In the genomic region with DNA sequence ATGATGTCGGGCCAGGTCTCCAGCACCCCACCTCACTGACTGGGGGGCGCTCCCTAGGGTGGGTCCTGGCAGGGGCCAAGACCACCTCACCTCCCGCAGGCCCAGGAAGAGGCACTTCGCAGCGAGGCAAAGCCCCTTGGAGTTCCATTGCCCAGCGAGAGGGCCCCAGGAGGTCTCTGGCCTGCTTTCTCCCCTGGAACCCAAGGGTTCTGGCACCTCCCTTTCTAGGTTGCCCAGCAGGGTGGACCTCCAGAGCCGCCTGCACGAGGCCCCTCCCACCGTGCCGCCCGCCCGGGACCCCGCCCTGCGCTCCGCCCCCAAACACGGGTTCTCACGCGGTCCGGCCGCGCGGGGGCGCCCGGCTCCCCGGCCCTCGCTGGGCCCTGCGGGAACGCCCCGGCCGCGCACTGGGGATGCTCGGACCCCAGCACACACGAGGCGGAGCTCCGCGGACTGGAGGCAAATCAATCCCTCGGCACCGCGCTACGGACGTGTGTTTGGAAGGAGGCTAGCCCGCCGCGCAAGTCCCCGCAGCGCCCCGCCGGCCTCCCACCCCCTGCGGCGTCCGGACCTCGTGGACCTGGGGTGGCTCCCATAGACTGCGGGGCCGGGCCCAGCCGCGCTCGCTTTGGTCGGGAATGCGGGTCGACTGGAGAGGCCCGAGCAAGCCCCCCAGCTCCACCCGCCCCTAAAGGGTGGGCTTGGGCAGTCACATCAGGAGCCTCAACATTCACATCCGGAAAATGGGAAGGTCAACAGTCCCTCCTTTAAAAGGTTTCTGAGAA, we compare ENCODE assay signal across 8 cellular contexts.
DNase-seq lines count a peak whose midpoint lies in the region; ATAC-seq and TF ChIP-seq lines count a peak whose summit lies in the region.

No MANE protein-coding gene starts in this region.

- TF ChIP-seq RAD21 in Ishikawa (IDR thresholded peaks at IDR 0.05; ENCODE audit: low read depth) = peak; percentile 37
- no peak for TF ChIP-seq RAD21 in liver (IDR thresholded peaks at IDR 0.05)

- no peaks in the 10 kb centered on the region for H3K36me3 Mint-ChIP-seq in dendritic cell treated with granulocyte-macrophage colony-stimulating factor and Interleukin-4, amounts not matched to agents 40 ng/mL and 50 ng/mL, for 4 days (ENCODE audit: low read depth)

- H3K9me3 ChIP-seq in liver (ENCODE audit: control insufficient read depth in 4 of 4, low read length in 3 of 4) = no peaks in the 10 kb centered on the region

- WGBS in liver = 14% methylated on average over 63 of the region's 63 CpGs

- TF ChIP-seq CTCF in liver (IDR thresholded peaks at IDR 0.05; ENCODE audit: low read depth, low read length, missing input control) = peak; percentile 29

- TF ChIP-seq EP300 in Ishikawa (IDR thresholded peaks at IDR 0.05; ENCODE audit: borderline replicate concordance) = no peak

- peak overlapping the region; percentile 92 for H3K27ac Mint-ChIP-seq in dendritic cell treated with granulocyte-macrophage colony-stimulating factor and Interleukin-4, amounts not matched to agents 40 ng/mL and 50 ng/mL, for 4 days

- peak overlapping the region; percentile 60 for H3K4me3 Mint-ChIP-seq in dendritic cell treated with granulocyte-macrophage colony-stimulating factor and Interleukin-4, amounts not matched to agents 40 ng/mL and 50 ng/mL, for 4 days

- no peak overlapping the region for H3K27ac ChIP-seq in liver (ENCODE audit: low read depth in 1 of 2, low read length in 2 of 2)

- DNase-seq in Caki2 (ENCODE audit: low read depth) = peak; percentile 41
- DNase-seq in stimulated activated CD8-positive, alpha-beta memory T cell treated with anti-CD3 and anti-CD28 coated beads, Interleukin-15, amount 100 ng/mL, for 1 hour (ENCODE audit: low read depth) = peak; percentile 25

- no peaks in the 10 kb centered on the region for H3K9me3 Mint-ChIP-seq in dendritic cell treated with granulocyte-macrophage colony-stimulating factor and Interleukin-4, amounts not matched to agents 40 ng/mL and 50 ng/mL, for 4 days

- H3K9ac ChIP-seq in liver (ENCODE audit: low read depth in 1 of 2, low read length in 2 of 2) = no peak overlapping the region

- H3K27me3 ChIP-seq in liver (ENCODE audit: control insufficient read depth in 4 of 4, insufficient read depth in 4 of 4, low read length in 3 of 4) = peaks cover 0 to 18% (median 4%) of the 10 kb centered on the region in 4 donors

- intact Hi-C loops in dendritic cell treated with granulocyte-macrophage colony-stimulating factor and Interleukin-4, amounts not matched to agents 40 ng/mL and 50 ng/mL, for 4 days (cut with micrococcal nuclease) = loop anchor here (1.0 kb wide), 1 partner anchor 44 kb away; no protein-coding TSS in a partner anchor

- H3K4me1 Mint-ChIP-seq in dendritic cell treated with granulocyte-macrophage colony-stimulating factor and Interleukin-4, amounts not matched to agents 40 ng/mL and 50 ng/mL, for 4 days (ENCODE audit: low read depth) = peaks cover 56% of the 10 kb centered on the region

- H3K4me1 ChIP-seq in liver (ENCODE audit: control insufficient read depth in 4 of 4, insufficient read depth in 4 of 4, low read length in 3 of 4) = peaks cover 3 to 8% (median 5%) of the 10 kb centered on the region in 4 donors

- H3K4me3 ChIP-seq in liver (ENCODE audit: low read depth in 1 of 3, low read length in 3 of 3) = no peak overlapping the region

- in situ Hi-C loops in Caki2 (cut with HindIII; ENCODE audit: low pct_unique_long_range_greater_than_20kb, low sequenced_read_pairs) = no loop called here

- peak; percentile 56 to 74 for ATAC-seq in activated CD4-positive, CD25-positive, alpha-beta regulatory T cell treated with anti-CD3 and anti-CD28 coated beads, Interleukin-2, amount 50 U/mL, for 24 hours
- no peak for ATAC-seq in HG03159 (IDR thresholded peaks at IDR 0.05; ENCODE audit: unreplicated experiment)
- no peak for ATAC-seq in GM19351 (IDR thresholded peaks at IDR 0.05; ENCODE audit: unreplicated experiment)

- H3K36me3 ChIP-seq in liver (ENCODE audit: control insufficient read depth in 4 of 4, insufficient read depth in 3 of 4, low read depth in 1 of 4, low read length in 3 of 4) = no peaks in the 10 kb centered on the region

- H3K27me3 Mint-ChIP-seq in dendritic cell treated with granulocyte-macrophage colony-stimulating factor and Interleukin-4, amounts not matched to agents 40 ng/mL and 50 ng/mL, for 4 days = no peaks in the 10 kb centered on the region

TF ChIP-seq in Ishikawa, 13 proteins besides CTCF, POLR2A, EP300 and RAD21:
- TF ChIP-seq, protein P1, sequence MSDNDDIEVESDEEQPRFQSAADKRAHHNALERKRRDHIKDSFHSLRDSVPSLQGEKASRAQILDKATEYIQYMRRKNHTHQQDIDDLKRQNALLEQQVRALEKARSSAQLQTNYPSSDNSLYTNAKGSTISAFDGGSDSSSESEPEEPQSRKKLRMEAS (IDR thresholded peaks at IDR 0.05) = no peak; the same call in 1 of the 2 replicates
- TF ChIP-seq EGR1 (IDR thresholded peaks at IDR 0.05) = no peak
- no peak for TF ChIP-seq NFIC (IDR thresholded peaks at IDR 0.05)
- TF ChIP-seq YY1 (IDR thresholded peaks at IDR 0.05; ENCODE audit: low read depth) = no peak
- TF ChIP-seq, protein P2, sequence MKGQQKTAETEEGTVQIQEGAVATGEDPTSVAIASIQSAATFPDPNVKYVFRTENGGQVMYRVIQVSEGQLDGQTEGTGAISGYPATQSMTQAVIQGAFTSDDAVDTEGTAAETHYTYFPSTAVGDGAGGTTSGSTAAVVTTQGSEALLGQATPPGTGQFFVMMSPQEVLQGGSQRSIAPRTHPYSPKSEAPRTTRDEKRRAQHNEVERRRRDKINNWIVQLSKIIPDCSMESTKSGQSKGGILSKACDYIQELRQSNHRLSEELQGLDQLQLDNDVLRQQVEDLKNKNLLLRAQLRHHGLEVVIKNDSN (IDR thresholded peaks at IDR 0.05) = no peak
- no peak for TF ChIP-seq TEAD4 (IDR thresholded peaks at IDR 0.05)
- TF ChIP-seq CREB1 (IDR thresholded peaks at IDR 0.05; ENCODE audit: low read depth) = no peak

TF ChIP-seq in liver, 16 proteins besides CTCF, POLR2A, EP300 and RAD21:
- TF ChIP-seq, protein P3, sequence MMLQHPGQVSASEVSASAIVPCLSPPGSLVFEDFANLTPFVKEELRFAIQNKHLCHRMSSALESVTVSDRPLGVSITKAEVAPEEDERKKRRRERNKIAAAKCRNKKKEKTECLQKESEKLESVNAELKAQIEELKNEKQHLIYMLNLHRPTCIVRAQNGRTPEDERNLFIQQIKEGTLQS (IDR thresholded peaks at IDR 0.05) = no peak

Comparison
In these comparisons a context has a peak if more than half of its experiments do, and no peak if none do; other contexts are left out.
1. ATAC-seq: peak in activated CD4-positive, CD25-positive, alpha-beta regulatory T cell treated with anti-CD3 and anti-CD28 coated beads, Interleukin-2, amount 50 U/mL, for 24 hours (2 of 2); none in HG03159 (single experiment) and GM19351 (single experiment).